Comparison of ENCODE assay signal across 13 cellular contexts in genomic region chr18:76376668-76377358, GRCh38.
DNase-seq lines count a peak whose midpoint lies in the region; ATAC-seq and TF ChIP-seq lines count a peak whose summit lies in the region.
"Had no signal": no experiment of that assay in that cellular context is flagged by ENCODE, and none has a peak within 500 bp of the region (broad histone marks: within the 10 kb centered on the region; RNA-seq: fewer than 3 reads in every experiment).

No MANE protein-coding gene starts in this region.

- H3K36me3 Mint-ChIP-seq in naive thymus-derived CD4-positive, alpha-beta T cell: peaks cover 0 to 22% (median 8%) of the 10 kb centered on the region in 5 donors

- H3K4me3 ChIP-seq in naive thymus-derived CD4-positive, alpha-beta T cell (ENCODE audit: low read length): no peak overlapping the region
- H3K4me3 ChIP-seq in upper lobe of left lung (no peak overlapping the region), coronary artery (no peak overlapping the region)
- H3K4me3 ChIP-seq: GM23338, hepatocyte, PC-9 had no signal

- peaks cover 0 to 15% (median 0%) of the 10 kb centered on the region in 5 donors for H3K27me3 Mint-ChIP-seq in naive thymus-derived CD4-positive, alpha-beta T cell

- peaks cover 0 to 7% (median 0%) of the 10 kb centered on the region in 11 donors for H3K9me3 Mint-ChIP-seq in naive thymus-derived CD4-positive, alpha-beta T cell
- H3K9me3 Mint-ChIP-seq: GM23338 had no signal

- H3K4me1 ChIP-seq in naive thymus-derived CD4-positive, alpha-beta T cell (ENCODE audit: control insufficient read depth in 2 of 2, insufficient read depth in 2 of 2, low read length in 2 of 2): peaks cover 17 to 47% of the 10 kb centered on the region in 2 donors
- peaks cover 5 to 18% (median 11%) of the 10 kb centered on the region in 4 donors for H3K4me1 ChIP-seq in upper lobe of left lung

- WGBS in upper lobe of left lung, 2 donors: 54 to 70% methylated on average over 11 to 27 of the region's 27 CpGs

- H3K27ac ChIP-seq in naive thymus-derived CD4-positive, alpha-beta T cell (ENCODE audit: low read depth, low read length): no peak overlapping the region
- H3K27ac ChIP-seq in upper lobe of left lung (peak overlapping the region in 3 of 4 donors; percentile 26 to 38 (median 33)), coronary artery (no peak overlapping the region)
- H3K27ac ChIP-seq: hepatocyte, PC-9 had no signal

- peak; percentile 43 for DNase-seq in activated naive CD4-positive, alpha-beta T cell treated with Interleukin-2 at 50 U/mL for 16 hours
- DNase-seq in activated naive CD4-positive, alpha-beta T cell (lab: John Stamatoyannopoulos, UW): no peak
- peak; percentile 56 to 66 for DNase-seq in activated T-cell treated with anti-CD3 and anti-CD28 coated beads, Interleukin-2, amount 50 U/mL, for 48 hours
- DNase-seq in naive thymus-derived CD4-positive, alpha-beta T cell: peak in 7 of 9 donors; percentile 17 to 76 (median 55)
- DNase-seq in upper lobe of left lung (peak; percentile 43 to 56), foreskin melanocyte (no peak), coronary artery (ENCODE audit: low spot score) (no peak), globus pallidus (ENCODE audit: low spot score) (no peak)
- DNase-seq: GF-D8, mesendoderm had no signal

- H3K36me3 ChIP-seq in naive thymus-derived CD4-positive, alpha-beta T cell (ENCODE audit: control insufficient read depth in 2 of 3, insufficient read depth in 3 of 3, low read length in 3 of 3): peaks cover 0 to 20% (median 0%) of the 10 kb centered on the region in 3 experiments
- H3K36me3 ChIP-seq in upper lobe of left lung: peaks cover 8 to 28% (median 20%) of the 10 kb centered on the region in 4 donors

- POLR2A ChIA-PET in naive thymus-derived CD4-positive, alpha-beta T cell (lab: Charles Lee): no interaction called here

- H3K4me3 Mint-ChIP-seq in naive thymus-derived CD4-positive, alpha-beta T cell: peak overlapping the region; percentile 3 to 79 (median 31)
- H3K4me3 Mint-ChIP-seq: GM23338 had no signal

- no peaks in the 10 kb centered on the region for H3K9me3 ChIP-seq in naive thymus-derived CD4-positive, alpha-beta T cell (ENCODE audit: control insufficient read depth in 2 of 3, low read length in 3 of 3)
- no peaks in the 10 kb centered on the region for H3K9me3 ChIP-seq in upper lobe of left lung

- peak; percentile 66 for ATAC-seq in naive thymus-derived CD4-positive, alpha-beta T cell
- peak; percentile 36 to 64 for ATAC-seq in upper lobe of left lung (ENCODE audit: low FRiP score in 2 of 2)
- ATAC-seq: GM23338 had no signal

- CTCF ChIA-PET in naive thymus-derived CD4-positive, alpha-beta T cell (lab: Charles Lee): interaction anchor here (1.5 kb wide), 1 partner anchor 22 kb away, joined by 5 read pairs; no protein-coding TSS in a partner anchor

- TF ChIP-seq CTCF in upper lobe of left lung (IDR thresholded peaks at IDR 0.05): no peak
- TF ChIP-seq CTCF in coronary artery (IDR thresholded peaks at IDR 0.05): no peak

- no peak for TF ChIP-seq EP300 in upper lobe of left lung (IDR thresholded peaks at IDR 0.05)

- peaks cover 42 to 60% (median 57%) of the 10 kb centered on the region in 7 donors for H3K4me1 Mint-ChIP-seq in naive thymus-derived CD4-positive, alpha-beta T cell

- H3K27me3 ChIP-seq in naive thymus-derived CD4-positive, alpha-beta T cell (ENCODE audit: control insufficient read depth in 2 of 2, insufficient read depth in 2 of 2, low read length in 2 of 2): no peaks in the 10 kb centered on the region
- no peaks in the 10 kb centered on the region for H3K27me3 ChIP-seq in upper lobe of left lung
- H3K27me3 ChIP-seq: hepatocyte had no signal

- intact Hi-C loops in naive thymus-derived CD4-positive, alpha-beta T cell (cut with micrococcal nuclease): loop anchor here in 1 of 2 donors (10.0 kb wide), 1 partner anchor 688 kb away; no protein-coding TSS in a partner anchor

- no peak for TF ChIP-seq POLR2A in upper lobe of left lung (IDR thresholded peaks at IDR 0.05)

- H3K27ac Mint-ChIP-seq in naive thymus-derived CD4-positive, alpha-beta T cell: peak overlapping the region in 8 of 9 donors; percentile 46 to 95 (median 84)
- H3K27ac Mint-ChIP-seq: GM23338 had no signal

Comparison
In these comparisons a context has a peak if more than half of its experiments do, and no peak if none do; other contexts are left out.
1. DNase-seq: peak in activated naive CD4-positive, alpha-beta T cell treated with Interleukin-2 at 50 U/mL for 16 hours (single experiment), activated T-cell treated with anti-CD3 and anti-CD28 coated beads, Interleukin-2, amount 50 U/mL, for 48 hours (2 of 2), naive thymus-derived CD4-positive, alpha-beta T cell (7 of 9) and upper lobe of left lung (2 of 2); none in activated naive CD4-positive, alpha-beta T cell (0 of 4), foreskin melanocyte (single experiment), coronary artery (single experiment) and globus pallidus (single experiment).
2. H3K27ac ChIP-seq: peak in upper lobe of left lung (3 of 4); none in naive thymus-derived CD4-positive, alpha-beta T cell (single experiment) and coronary artery (0 of 2).